ENCODE assay signal across 17 cellular contexts in genomic region chr2:43103093-43103404, GRCh38.
DNase-seq lines count a peak whose midpoint lies in the region; ATAC-seq and TF ChIP-seq lines count a peak whose summit lies in the region.
"Had no signal": no experiment of that assay in that cellular context is flagged by ENCODE, and none has a peak within 500 bp of the region (broad histone marks: within the 10 kb centered on the region; RNA-seq: fewer than 3 reads in every experiment).

No MANE protein-coding gene starts in this region.

- H3K4me2 ChIP-seq in skeletal muscle satellite cell (ENCODE audit: low read length), result no peak overlapping the region

- DNase-seq in breast epithelium (ENCODE audit: low spot score in 2 of 2), result no peak
- DNase-seq in MCF 10A (ENCODE audit: unreplicated experiment), result no peak
- DNase-seq in uterus, result no peak
- no peak for DNase-seq in DMS153 (lab: John Stamatoyannopoulos, UW)
- no peak for DNase-seq in NCI-H446 (lab: John Stamatoyannopoulos, UW)
- DNase-seq: 8988T; activated naive CD4-positive, alpha-beta T cell; DMS 273 treated with DMSO at 0.1 percent for 48 hours; HCEC 1CT; naive thymus-derived CD8-positive, alpha-beta T cell; NCI-H1417; T-cell had no signal

- no peak overlapping the region for H3K4me3 ChIP-seq in breast epithelium
- no peak overlapping the region for H3K4me3 ChIP-seq in gastroesophageal sphincter
- no peak overlapping the region for H3K4me3 ChIP-seq in skeletal muscle satellite cell (ENCODE audit: low read length)
- H3K4me3 ChIP-seq in uterus, result no peak overlapping the region
- H3K4me3 ChIP-seq: left lung had no signal

- H3K27me3 Mint-ChIP-seq in MCF 10A (ENCODE audit: insufficient read depth, unreplicated experiment), result no peaks in the 10 kb centered on the region
- H3K27me3 Mint-ChIP-seq: naive thymus-derived CD8-positive, alpha-beta T cell; T-cell had no signal

- no peaks in the 10 kb centered on the region for H3K27me3 ChIP-seq in breast epithelium
- H3K27me3 ChIP-seq in gastroesophageal sphincter, result no peaks in the 10 kb centered on the region
- H3K27me3 ChIP-seq in skeletal muscle satellite cell (ENCODE audit: control insufficient read depth, insufficient read depth, low read length), result no peaks in the 10 kb centered on the region
- H3K27me3 ChIP-seq in uterus, result no peaks in the 10 kb centered on the region
- H3K27me3 ChIP-seq: left lung had no signal

- H3K9me3 ChIP-seq in breast epithelium (no peaks in the 10 kb centered on the region), gastroesophageal sphincter (no peaks in the 10 kb centered on the region), skeletal muscle satellite cell (replicated peaks; ENCODE audit: low read length) (no peaks in the 10 kb centered on the region), uterus (no peaks in the 10 kb centered on the region)
- H3K9me3 ChIP-seq: left lung had no signal

- TF ChIP-seq CTCF in breast epithelium (IDR thresholded peaks at IDR 0.05), result no peak
- TF ChIP-seq CTCF in MCF 10A (IDR thresholded peaks at IDR 0.05; ENCODE audit: unreplicated experiment), result no peak
- no peak for TF ChIP-seq CTCF in gastroesophageal sphincter (IDR thresholded peaks at IDR 0.05)
- TF ChIP-seq CTCF in uterus (IDR thresholded peaks at IDR 0.05), result no peak

- H3K36me3 Mint-ChIP-seq in MCF 10A (ENCODE audit: insufficient read depth, unreplicated experiment), result no peaks in the 10 kb centered on the region

- H3K9me3 Mint-ChIP-seq in MCF 10A (ENCODE audit: unreplicated experiment), result peaks cover 8% of the 10 kb centered on the region

- 86 to 87% methylated on average over 3 of the region's 3 CpGs for WGBS in gastroesophageal sphincter (ENCODE audit: low coverage in 1 of 2), 2 donors

- BruUV-seq in MCF 10A (replicated peaks; lab: Mats Ljungman, UMichigan), result no TSS peak

- POLR2A ChIA-PET in MCF 10A (lab: Yijun Ruan, JAX), result interaction anchor here (1.0 to 1.7 kb wide), 4 partner anchors 17 to 61 kb away, joined by 3 to 5 read pairs (median 4); no protein-coding TSS in a partner anchor

- H3K27ac Mint-ChIP-seq in MCF 10A (ENCODE audit: low read depth, unreplicated experiment), result no peak overlapping the region

- intact Hi-C loops in breast epithelium (cut with DNase I; ENCODE audit: low total_unique reads), result no loop called here
- intact Hi-C loops in MCF 10A (cut with micrococcal nuclease), result no loop called here
- intact Hi-C loops in uterus (cut with DNase I; ENCODE audit: low total_unique reads), result no loop called here

- CTCF ChIA-PET in MCF 10A (lab: Yijun Ruan, JAX), result interaction anchor here (0.7 to 1.4 kb wide), 2 partner anchors 10 to 1877 kb away, joined by 3 to 6 read pairs; no protein-coding TSS in a partner anchor

- H3K4me3 Mint-ChIP-seq in MCF 10A (ENCODE audit: unreplicated experiment), result no peak overlapping the region
- H3K4me3 Mint-ChIP-seq: naive thymus-derived CD8-positive, alpha-beta T cell; T-cell had no signal

- H3K4me1 Mint-ChIP-seq in MCF 10A (ENCODE audit: insufficient read depth, unreplicated experiment), result peaks cover 19% of the 10 kb centered on the region

- no peak for TF ChIP-seq EP300 in gastroesophageal sphincter (IDR thresholded peaks at IDR 0.05)

- TF ChIP-seq POLR2A in breast epithelium (IDR thresholded peaks at IDR 0.05) (no peak), gastroesophageal sphincter (IDR thresholded peaks at IDR 0.05) (no peak), uterus (IDR thresholded peaks at IDR 0.05) (no peak)

- H3K4me1 ChIP-seq in breast epithelium (peaks cover 5 to 23% of the 10 kb centered on the region in 2 donors), gastroesophageal sphincter (peaks cover 0 to 81% (median 23%) of the 10 kb centered on the region in 3 donors), skeletal muscle satellite cell (ENCODE audit: control insufficient read depth, insufficient read depth, low read length) (peaks cover 45% of the 10 kb centered on the region), uterus (peaks cover 0 to 13% of the 10 kb centered on the region in 2 donors)

- ATAC-seq in gastroesophageal sphincter (no peak), GM21528 (IDR thresholded peaks at IDR 0.05; ENCODE audit: low FRiP score, unreplicated experiment) (no peak)
- ATAC-seq: left lung; naive thymus-derived CD8-positive, alpha-beta T cell; T-cell had no signal

- H3K27ac ChIP-seq in breast epithelium (peak overlapping the region; percentile 93 to 96), gastroesophageal sphincter (peak overlapping the region; percentile 29 to 92 (median 88)), uterus (peak overlapping the region; percentile 69 to 77)
- H3K27ac ChIP-seq: C4-2B had no signal

- H3K9ac ChIP-seq in skeletal muscle satellite cell (ENCODE audit: low read depth, low read length), result peak overlapping the region; percentile 82

- H3K36me3 ChIP-seq in breast epithelium, result no peaks in the 10 kb centered on the region
- no peaks in the 10 kb centered on the region for H3K36me3 ChIP-seq in gastroesophageal sphincter
- H3K36me3 ChIP-seq in skeletal muscle satellite cell (ENCODE audit: insufficient read depth, low read length), result no peaks in the 10 kb centered on the region
- no peaks in the 10 kb centered on the region for H3K36me3 ChIP-seq in uterus
- H3K36me3 ChIP-seq: left lung had no signal
